Comparison of ENCODE assay signal across 17 cellular contexts in genomic region chr10:16945566-16945965, GRCh38.
DNase-seq lines count a peak whose midpoint lies in the region; ATAC-seq, FAIRE-seq and TF ChIP-seq lines count a peak whose summit lies in the region.
"Had no signal": no experiment of that assay in that cellular context is flagged by ENCODE, and none has a peak within 500 bp of the region (broad histone marks: within the 10 kb centered on the region; RNA-seq: fewer than 3 reads in every experiment).

No MANE protein-coding gene starts in this region.

- no peaks in the 10 kb centered on the region for H3K79me2 ChIP-seq in smooth muscle cell (ENCODE audit: low read depth)

- ATAC-seq in T-helper 17 cell, result no peak
- no peak for ATAC-seq in gastroesophageal sphincter

- 57 to 73% methylated on average over 4 of the region's 4 CpGs for WGBS in gastroesophageal sphincter (ENCODE audit: low coverage in 1 of 2), 2 donors
- WGBS in smooth muscle cell (ENCODE audit: low lambda C conversion rate), result 37% methylated on average over 4 of the region's 4 CpGs

- H3K27ac ChIP-seq in gastroesophageal sphincter (peak overlapping the region in 3 of 4 donors; percentile 46 to 50 (median 46)), smooth muscle cell (ENCODE audit: low read depth) (peak overlapping the region; percentile 66)
- H3K27ac ChIP-seq: SJSA1 had no signal

- no peak for TF ChIP-seq EP300 in gastroesophageal sphincter (IDR thresholded peaks at IDR 0.05)

- TF ChIP-seq CTCF in gastroesophageal sphincter (IDR thresholded peaks at IDR 0.05), result no peak
- TF ChIP-seq CTCF in smooth muscle cell (IDR thresholded peaks at IDR 0.05; ENCODE audit: borderline replicate concordance, insufficient read depth, poor library complexity, severe bottlenecking), result no peak

- H3K36me3 Mint-ChIP-seq in T-helper 17 cell (ENCODE audit: low read depth), result no peaks in the 10 kb centered on the region

- no peaks in the 10 kb centered on the region for H4K20me1 ChIP-seq in smooth muscle cell (ENCODE audit: low read depth)

- DNase-seq in EL (peak; percentile 59), T-helper 17 cell (no peak), smooth muscle cell (lab: John Stamatoyannopoulos, UW; ENCODE audit: unreplicated experiment) (no peak), NK-92 (lab: John Stamatoyannopoulos, UW; ENCODE audit: unreplicated experiment) (no peak), GM19239 (ENCODE audit: insufficient read length, low spot score) (no peak)
- DNase-seq in activated CD4-positive, alpha-beta T cell treated with anti-CD3 and anti-CD28 coated beads for 1 hour, result no peak
- DNase-seq: activated gamma-delta T cell, Calu3, heart left ventricle, NCI-H2029 treated with DMSO at 0.1 percent for 48 hours, NCI-H524 treated with DMSO at 0.1 percent for 48 hours, retina, stomach, T-helper 9 cell had no signal

- no peak overlapping the region for H2AFZ ChIP-seq in smooth muscle cell (ENCODE audit: low read depth)

- TF ChIP-seq POLR2A in gastroesophageal sphincter (IDR thresholded peaks at IDR 0.05), result no peak

- FAIRE-seq in GM19239 (lab: Jason Lieb, UNC), result no peak

- no peak overlapping the region for H3K4me3 Mint-ChIP-seq in T-helper 17 cell
- H3K4me3 Mint-ChIP-seq: B cell had no signal

- H3K4me2 ChIP-seq in smooth muscle cell, result no peak overlapping the region

- H3K4me1 ChIP-seq in gastroesophageal sphincter (peaks cover 4 to 19% (median 4%) of the 10 kb centered on the region in 3 donors), smooth muscle cell (ENCODE audit: low read depth) (peaks cover 8% of the 10 kb centered on the region)

- no peak overlapping the region for H3K4me3 ChIP-seq in gastroesophageal sphincter
- no peak overlapping the region for H3K4me3 ChIP-seq in smooth muscle cell
- H3K4me3 ChIP-seq: heart left ventricle, SJSA1, stomach had no signal

- H3K36me3 ChIP-seq in gastroesophageal sphincter (no peaks in the 10 kb centered on the region), smooth muscle cell (ENCODE audit: low read depth) (no peaks in the 10 kb centered on the region)
- H3K36me3 ChIP-seq: heart left ventricle, SJSA1, stomach had no signal

- H3F3A ChIP-seq in smooth muscle cell (ENCODE audit: low read depth), result peaks cover 3% of the 10 kb centered on the region

- H3K4me1 Mint-ChIP-seq in T-helper 17 cell, result peaks cover 6% of the 10 kb centered on the region
- H3K4me1 Mint-ChIP-seq: B cell had no signal

- peak overlapping the region; percentile 83 for H3K27ac Mint-ChIP-seq in T-helper 17 cell
- H3K27ac Mint-ChIP-seq: B cell had no signal

- H3K9me3 ChIP-seq in T-helper 17 cell (ENCODE audit: control insufficient read depth, low read length, poor library complexity, severe bottlenecking) (no peaks in the 10 kb centered on the region), gastroesophageal sphincter (no peaks in the 10 kb centered on the region), smooth muscle cell (replicated peaks; ENCODE audit: low read depth) (no peaks in the 10 kb centered on the region)
- H3K9me3 ChIP-seq: heart left ventricle, SJSA1, stomach had no signal

- H3K27me3 ChIP-seq in gastroesophageal sphincter (no peaks in the 10 kb centered on the region), smooth muscle cell (ENCODE audit: low read depth) (no peaks in the 10 kb centered on the region)
- H3K27me3 ChIP-seq: heart left ventricle, SJSA1, stomach had no signal

- H3K9ac ChIP-seq in smooth muscle cell (ENCODE audit: low read depth), result no peak overlapping the region

- H3K27me3 Mint-ChIP-seq in T-helper 17 cell, result no peaks in the 10 kb centered on the region
